In genomic region chr4:89024051-89024675, GRCh38 we compare ENCODE assay signal across 8 cellular contexts. TPM values are rescaled to one million over a fixed set of nuclear protein-coding genes. Genes with fewer than 3 reads are reported as not detected.
DNase-seq lines count a peak whose midpoint lies in the region; ATAC-seq, FAIRE-seq and TF ChIP-seq lines count a peak whose summit lies in the region.

No MANE protein-coding gene starts in this region.

- peak; percentile 87 for TF ChIP-seq CTCF in CD14-positive monocyte (IDR thresholded peaks at IDR 0.05)

- peak; percentile 94 for ATAC-seq in GM18868 (IDR thresholded peaks at IDR 0.05; ENCODE audit: unreplicated experiment)
- ATAC-seq in HG03060 (IDR thresholded peaks at IDR 0.05; ENCODE audit: low read depth, unreplicated experiment) = peak; percentile 96
- ATAC-seq in stimulated activated memory B cell treated with anti-CD40 and anti-IgM and Interleukin-4, amounts not matched to agents 10 μg/mL and 1 μg/mL and 100 μg/mL, for 72 hours = peak; percentile 88

- H3K27me3 Mint-ChIP-seq in CD14-positive monocyte (ENCODE audit: low read depth in 3 of 3) = no peaks in the 10 kb centered on the region
- no peaks in the 10 kb centered on the region for H3K27me3 Mint-ChIP-seq in stimulated activated memory B cell treated with anti-CD40 and anti-IgM and Interleukin-4, amounts not matched to agents 10 μg/mL and 1 μg/mL and 100 μg/mL, for 72 hours

- no peak overlapping the region for H3K4me3 Mint-ChIP-seq in CD14-positive monocyte
- H3K4me3 Mint-ChIP-seq in stimulated activated memory B cell treated with anti-CD40 and anti-IgM and Interleukin-4, amounts not matched to agents 10 μg/mL and 1 μg/mL and 100 μg/mL, for 72 hours = no peak overlapping the region

- no peak overlapping the region for H3K27ac Mint-ChIP-seq in CD14-positive monocyte
- H3K27ac Mint-ChIP-seq in stimulated activated memory B cell treated with anti-CD40 and anti-IgM and Interleukin-4, amounts not matched to agents 10 μg/mL and 1 μg/mL and 100 μg/mL, for 72 hours = no peak overlapping the region

- DNase-seq in CD14-positive monocyte (ENCODE audit: low spot score) (peak; percentile 49), NCI-H2029 treated with DMSO at 0.1 percent for 48 hours (lab: John Stamatoyannopoulos, UW) (peak; percentile 90), lung microvascular endothelial cell (ENCODE audit: low read depth in 2 of 2) (peak; percentile 81 to 84)
- peak; percentile 59 for DNase-seq in effector CD4-positive, alpha-beta T cell

- peaks cover 0 to 1% (median 0%) of the 10 kb centered on the region in 7 donors for H3K9me3 Mint-ChIP-seq in CD14-positive monocyte
- H3K9me3 Mint-ChIP-seq in stimulated activated memory B cell treated with anti-CD40 and anti-IgM and Interleukin-4, amounts not matched to agents 10 μg/mL and 1 μg/mL and 100 μg/mL, for 72 hours = no peaks in the 10 kb centered on the region

- H3K4me1 Mint-ChIP-seq in CD14-positive monocyte = peaks cover 5% of the 10 kb centered on the region
- H3K4me1 Mint-ChIP-seq in stimulated activated memory B cell treated with anti-CD40 and anti-IgM and Interleukin-4, amounts not matched to agents 10 μg/mL and 1 μg/mL and 100 μg/mL, for 72 hours = no peaks in the 10 kb centered on the region

- FAIRE-seq in TTC549 (lab: Jason Lieb, UNC) = peak; percentile 94

- intact Hi-C loops in CD14-positive monocyte (cut with micrococcal nuclease) = loop anchor here (5.0 to 10.0 kb wide), 2 partner anchors 207 to 479 kb away; no protein-coding TSS in a partner anchor

- no peaks in the 10 kb centered on the region for H3K36me3 Mint-ChIP-seq in CD14-positive monocyte
- no peaks in the 10 kb centered on the region for H3K36me3 Mint-ChIP-seq in stimulated activated memory B cell treated with anti-CD40 and anti-IgM and Interleukin-4, amounts not matched to agents 10 μg/mL and 1 μg/mL and 100 μg/mL, for 72 hours

RNA-seq across cellular contexts. Expression of gene FAM13A, which starts 32.8 kb away (rescaled TPM):
- polyA plus RNA-seq in CD14-positive monocyte = 1 to 10 TPM; 5.3 to 6.5 TPM
- 0.44 and 0.60 TPM in 2 replicates for total RNA-seq in lung microvascular endothelial cell

Comparison
In these comparisons a context has a peak if more than half of its experiments do, and no peak if none do; other contexts are left out.
1. Peak in every context shown above with its lines: DNase-seq and ATAC-seq.